ENCODE assay signal across 14 cellular contexts in genomic region chr2:60518567-60518966, GRCh38. TPM values are rescaled to one million over a fixed set of nuclear protein-coding genes. Genes with fewer than 3 reads are reported as not detected.
"Had no signal": no experiment of that assay in that cellular context is flagged by ENCODE, and none has a peak within 500 bp of the region (broad histone marks: within the 10 kb centered on the region; RNA-seq: fewer than 3 reads in every experiment).

No MANE protein-coding gene starts in this region.

- H3K27ac ChIP-seq: breast epithelium, foreskin keratinocyte, ovary, tibial nerve had no signal

- H3K9me3 ChIP-seq: breast epithelium, ovary, tibial nerve had no signal

- H3K27me3 ChIP-seq: breast epithelium, foreskin keratinocyte, ovary, tibial nerve had no signal

- H3K4me3 Mint-ChIP-seq: activated CD8-positive, alpha-beta memory T cell treated with anti-CD3 and anti-CD28 coated beads, Interleukin-2, amount 10 ng/mL, durations not matched to agents 7 days and 5 days; activated naive CD8-positive, alpha-beta T cell treated with anti-CD3 and anti-CD28 coated beads, Interleukin-2, amount 10 ng/mL, durations not matched to agents 7 days and 5 days; neural crest cell had no signal

- H3K27ac Mint-ChIP-seq: activated CD8-positive, alpha-beta memory T cell treated with anti-CD3 and anti-CD28 coated beads, Interleukin-2, amount 10 ng/mL, durations not matched to agents 7 days and 5 days; activated naive CD8-positive, alpha-beta T cell treated with anti-CD3 and anti-CD28 coated beads, Interleukin-2, amount 10 ng/mL, durations not matched to agents 7 days and 5 days had no signal

- H3K4me3 ChIP-seq: breast epithelium, ovary, tibial nerve had no signal

- DNase-seq: activated CD8-positive, alpha-beta memory T cell treated with anti-CD3 and anti-CD28 coated beads, Interleukin-2, amount 10 ng/mL, durations not matched to agents 7 days and 5 days; activated gamma-delta T cell treated with Interleukin-2 at 50 U/mL for 16 hours; activated naive CD8-positive, alpha-beta T cell treated with anti-CD3 and anti-CD28 coated beads, Interleukin-2, amount 10 ng/mL, durations not matched to agents 7 days and 5 days; activated T-cell treated with anti-CD3 and anti-CD28 coated beads, Interleukin-2, amount 50 U/mL, for 48 hours; aorta; foreskin keratinocyte; left colon; mammary epithelial cell; ovary; T-helper 2 cell had no signal

- H3K36me3 ChIP-seq: breast epithelium, ovary, tibial nerve had no signal

- H3K4me1 ChIP-seq: breast epithelium had no signal

- H3K9me3 Mint-ChIP-seq: activated naive CD8-positive, alpha-beta T cell treated with anti-CD3 and anti-CD28 coated beads, Interleukin-2, amount 10 ng/mL, durations not matched to agents 7 days and 5 days; neural crest cell had no signal

- ATAC-seq: activated CD4-positive, CD25-positive, alpha-beta regulatory T cell treated with anti-CD3 and anti-CD28 coated beads, Interleukin-2, amount 50 U/mL, for 24 hours; activated CD8-positive, alpha-beta memory T cell treated with anti-CD3 and anti-CD28 coated beads, Interleukin-2, amount 10 ng/mL, durations not matched to agents 7 days and 5 days had no signal

- H3K36me3 Mint-ChIP-seq: activated CD8-positive, alpha-beta memory T cell treated with anti-CD3 and anti-CD28 coated beads, Interleukin-2, amount 10 ng/mL, durations not matched to agents 7 days and 5 days; activated naive CD8-positive, alpha-beta T cell treated with anti-CD3 and anti-CD28 coated beads, Interleukin-2, amount 10 ng/mL, durations not matched to agents 7 days and 5 days had no signal

RNA-seq across cellular contexts. Expression of gene BCL11A, which starts 34.9 kb away (rescaled TPM):
- total RNA-seq: activated CD8-positive, alpha-beta memory T cell treated with anti-CD3 and anti-CD28 coated beads, Interleukin-2, amount 10 ng/mL, durations not matched to agents 7 days and 5 days had no signal
